Comparison of ENCODE assay signal across 31 cellular contexts in the genomic region with DNA sequence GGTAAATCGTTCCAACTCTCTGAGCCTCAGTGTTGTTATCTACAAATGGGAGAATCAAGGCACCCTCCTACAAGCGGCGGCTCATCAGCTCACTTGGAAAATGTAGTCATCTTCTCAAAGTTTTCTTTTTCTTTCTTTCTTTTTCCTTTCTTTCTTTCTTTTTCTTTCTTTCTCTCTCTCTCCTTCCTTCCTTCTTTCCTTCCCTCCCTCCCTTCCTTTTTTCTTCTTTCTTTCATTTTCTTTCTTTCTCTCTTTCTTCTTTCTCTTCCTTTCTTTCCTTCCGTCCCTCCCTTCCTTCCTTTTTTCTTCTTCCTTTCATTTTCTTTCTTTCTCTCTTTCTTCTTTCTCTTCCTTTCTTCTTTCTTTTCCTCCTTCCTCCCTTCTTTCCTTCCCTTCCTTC. TPM values are rescaled to one million over a fixed set of nuclear protein-coding genes. Genes with fewer than 3 reads are reported as not detected.
"Had no signal": no experiment of that assay in that cellular context is flagged by ENCODE, and none has a peak within 500 bp of the region (broad histone marks: within the 10 kb centered on the region; RNA-seq: fewer than 3 reads in every experiment).

No MANE protein-coding gene starts in this region.

- H3K27ac Mint-ChIP-seq: mesothelial cell of epicardium; naive B cell; naive thymus-derived CD8-positive, alpha-beta T cell had no signal

- DNase-seq: dermis blood vessel endothelial cell; dorsolateral prefrontal cortex; effector CD4-positive, alpha-beta T cell; effector memory CD4-positive, alpha-beta T cell; foreskin fibroblast; foreskin melanocyte; gastrocnemius medialis; glutamatergic neuron; head of caudate nucleus; heart right ventricle; hippocampal formation; left cardiac atrium; left lung; left ventricle myocardium superior; lower lobe of right lung; mesenchymal stem cell; mucosa of descending colon; naive B cell; naive thymus-derived CD8-positive, alpha-beta T cell had no signal

- H3K4me1 ChIP-seq: esophagus muscularis mucosa, left lung, lower lobe of right lung had no signal

- H3K27me3 ChIP-seq: dorsolateral prefrontal cortex had no signal

- H3K4me3 Mint-ChIP-seq: mesothelial cell of epicardium; naive B cell; naive thymus-derived CD8-positive, alpha-beta T cell had no signal

- ATAC-seq: gastrocnemius medialis; heart right ventricle; left cardiac atrium; left lung; left ventricle myocardium superior; lower lobe of right lung; mucosa of descending colon; naive thymus-derived CD8-positive, alpha-beta T cell had no signal

- H3K27ac ChIP-seq: coronary artery, dorsolateral prefrontal cortex, esophagus muscularis mucosa, gastrocnemius medialis, heart right ventricle, left lung, lower lobe of right lung had no signal

- H3K36me3 Mint-ChIP-seq: mesothelial cell of epicardium; naive B cell; naive thymus-derived CD8-positive, alpha-beta T cell had no signal

- H3K9me3 ChIP-seq: esophagus muscularis mucosa, gastrocnemius medialis, heart right ventricle, left lung, lower lobe of right lung, mucosa of descending colon had no signal

- H3K4me3 ChIP-seq: coronary artery, dorsolateral prefrontal cortex, esophagus muscularis mucosa, gastrocnemius medialis, heart right ventricle, left lung, lower lobe of right lung, mucosa of descending colon had no signal

- H3K36me3 ChIP-seq: esophagus muscularis mucosa, gastrocnemius medialis, heart right ventricle, left lung, lower lobe of right lung had no signal

- FAIRE-seq: endothelial cell of umbilical vein, islet of Langerhans, keratinocyte had no signal

- H3K9me3 Mint-ChIP-seq: mesothelial cell of epicardium; naive thymus-derived CD8-positive, alpha-beta T cell had no signal

RNA-seq across cellular contexts. Expression of gene TGM3, which starts 55.0 kb away (rescaled TPM):
- total RNA-seq: dermis blood vessel endothelial cell; endothelial cell of umbilical vein; epithelial cell of proximal tubule; gastrocnemius medialis; glomerular endothelial cell; heart right ventricle; kidney epithelial cell; left cardiac atrium; left ventricle myocardium superior; lung microvascular endothelial cell; mesenteric fat pad; myocyte; naive thymus-derived CD8-positive, alpha-beta T cell had no signal
- polyA plus RNA-seq: endothelial cell of umbilical vein; naive thymus-derived CD8-positive, alpha-beta T cell had no signal
